In the genomic region with DNA sequence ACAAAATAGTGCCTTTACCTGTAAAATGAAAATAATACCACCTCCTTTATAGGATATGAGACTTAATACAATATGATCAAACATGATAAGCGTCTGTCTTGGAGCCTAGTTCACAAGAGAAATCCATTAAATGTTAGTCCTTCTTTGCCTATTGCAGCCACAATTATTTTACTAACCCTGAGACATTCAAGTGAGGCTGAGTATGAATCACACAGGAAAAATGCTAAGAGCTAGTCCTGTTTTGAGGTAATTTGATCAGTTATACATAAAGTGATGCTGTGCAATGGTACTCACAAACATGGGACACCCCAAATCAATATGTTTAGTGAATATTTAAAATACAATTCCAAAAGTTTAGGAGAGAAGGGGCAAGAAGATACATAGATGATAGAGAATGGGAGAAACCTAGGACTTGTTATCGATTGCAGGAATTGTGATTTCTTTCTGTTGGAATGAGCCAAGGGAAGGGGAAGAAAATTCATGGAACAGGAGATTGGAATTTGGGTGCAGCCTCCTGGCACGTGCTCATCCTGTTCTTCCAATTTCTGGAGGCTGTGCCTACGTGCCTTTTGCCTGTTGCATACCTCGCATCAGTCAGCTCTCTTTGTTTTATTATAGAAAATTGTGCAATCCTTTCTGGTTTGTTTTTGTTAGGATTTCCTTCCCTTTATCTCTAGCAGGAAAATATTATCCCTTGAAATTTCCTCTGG, we compare ENCODE assay signal across 12 cellular contexts. TPM values are rescaled to one million over a fixed set of nuclear protein-coding genes. Genes with fewer than 3 reads are reported as not detected.
DNase-seq lines count a peak whose midpoint lies in the region; ATAC-seq, FAIRE-seq and TF ChIP-seq lines count a peak whose summit lies in the region.
"Had no signal": no experiment of that assay in that cellular context is flagged by ENCODE, and none has a peak within 500 bp of the region (broad histone marks: within the 10 kb centered on the region; RNA-seq: fewer than 3 reads in every experiment).

No MANE protein-coding gene starts in this region.

- H2AFZ ChIP-seq in K562 (ENCODE audit: low read depth, low read length) = no peak overlapping the region
- H2AFZ ChIP-seq: neural progenitor cell had no signal

- FAIRE-seq in K562 (lab: Jason Lieb, UNC) = no peak
- FAIRE-seq: GM12878 had no signal

- H3K9me3 ChIP-seq in K562 (replicated peaks; ENCODE audit: control insufficient read depth, insufficient read depth, low read depth, low read length) = no peaks in the 10 kb centered on the region

- ATAC-seq in K562 = no peak
- ATAC-seq in left lobe of liver = peak; percentile 53
- ATAC-seq in GM21423 (IDR thresholded peaks at IDR 0.05; ENCODE audit: unreplicated experiment) = no peak
- ATAC-seq: GM12878 had no signal

- 0% methylated on average over 5 of the region's 5 CpGs for WGBS in K562 (ENCODE audit: insufficient coverage, low coverage, missing lambda C conversion rate)

- no peaks in the 10 kb centered on the region for H4K20me1 ChIP-seq in K562 (replicated peaks; ENCODE audit: control insufficient read depth, insufficient read depth, low read length)

- in situ Hi-C loops in K562 (cut with MboI) = no loop called here

- no peaks in the 10 kb centered on the region for H3K79me2 ChIP-seq in K562 (ENCODE audit: control insufficient read depth, insufficient read depth, low read length)

- DNase-seq in AG04449 (ENCODE audit: low read depth, low spot score) (peak; percentile 59), HT-29 (ENCODE audit: low spot score) (peak; percentile 11), K562 (ENCODE audit: extremely low read depth in 1 of 4, low spot score in 3 of 4) (no peak), left lobe of liver (ENCODE audit: low spot score) (no peak), NCI-H2081 treated with DMSO at 0.1 percent for 48 hours (lab: John Stamatoyannopoulos, UW) (no peak), 8988T (no peak)
- no peak for DNase-seq in central memory CD4-positive, alpha-beta T cell
- DNase-seq: C1 segment of cervical spinal cord, transverse colon had no signal

- no peak overlapping the region for H3K4me3 ChIP-seq in AG04449 (ENCODE audit: low read depth, low read length)
- H3K4me3 ChIP-seq in K562 = no peak overlapping the region
- H3K4me3 ChIP-seq: GM12878, neural progenitor cell, transverse colon had no signal

- no peaks in the 10 kb centered on the region for H3K36me3 ChIP-seq in K562 (ENCODE audit: control insufficient read depth, insufficient read depth, low read length)
- H3K36me3 ChIP-seq: neural progenitor cell, transverse colon had no signal

- TF ChIP-seq EP300 in K562 (IDR thresholded peaks at IDR 0.05; ENCODE audit: low read length) = no peak

- TF ChIP-seq POLR2A in K562 (conservative IDR thresholded peaks at IDR 0.05) = no peak

- H3K27me3 ChIP-seq in K562 (ENCODE audit: control insufficient read depth in 2 of 2, insufficient read depth in 2 of 2, low read length in 2 of 2) = no peaks in the 10 kb centered on the region
- H3K27me3 ChIP-seq: neural progenitor cell, transverse colon had no signal

- CTCF ChIA-PET in AG04449 (lab: Yijun Ruan, JAX) = interaction anchor here (1.1 to 1.3 kb wide), 2 partner anchors 16 to 117 kb away, joined by 3 read pairs; no protein-coding TSS in a partner anchor
- CTCF ChIA-PET in K562 (lab: Yijun Ruan, JAX; ENCODE audit: low intra/inter-chr PET ratio) = no interaction called here

- TF ChIP-seq CTCF in AG04449 (IDR thresholded peaks at IDR 0.05; ENCODE audit: insufficient read depth, low read length, missing control alignments) (no peak), K562 (IDR thresholded peaks at IDR 0.05 in 2 of 3, conservative IDR thresholded peaks at IDR 0.05 in 1 of 3; ENCODE audit: insufficient read depth in 2 of 3, low read depth in 1 of 3, low read length in 3 of 3) (no peak)

- no TSS peak for BruUV-seq in K562 (replicated peaks; lab: Mats Ljungman, UMichigan)

- H3K27ac ChIP-seq in K562 (ENCODE audit: extremely low read depth, low read depth, low read length) = no peak overlapping the region
- H3K27ac ChIP-seq: neural progenitor cell, transverse colon had no signal

- no peak overlapping the region for H3K9ac ChIP-seq in K562 (ENCODE audit: insufficient read depth in 1 of 2, low read depth in 2 of 2, low read length in 2 of 2)
- H3K9ac ChIP-seq: neural progenitor cell had no signal

- intact Hi-C loops in K562 (cut with micrococcal nuclease) = no loop called here

- H3K4me1 ChIP-seq in K562 (replicated peaks in 1 of 2; ENCODE audit: control insufficient read depth in 2 of 2, insufficient read depth in 2 of 2, low read length in 2 of 2) = no peaks in the 10 kb centered on the region; a peak in 1 of 5 replicates
- H3K4me1 ChIP-seq: neural progenitor cell had no signal

- no peak overlapping the region for H3K4me2 ChIP-seq in K562 (ENCODE audit: insufficient read depth, low read length)
- H3K4me2 ChIP-seq: neural progenitor cell had no signal

- H3K9me1 ChIP-seq in K562 (ENCODE audit: control insufficient read depth, insufficient read depth, low read length) = no peaks in the 10 kb centered on the region

- no peak for TF ChIP-seq RAD21 in K562 (CRISPR knock-in tag; conservative IDR thresholded peaks at IDR 0.05 in 1 of 2, IDR thresholded peaks at IDR 0.05 in 1 of 2)

- POLR2A ChIA-PET in AG04449 (lab: Yijun Ruan, JAX) = interaction anchor here (0.5 to 2.2 kb wide), 3 partner anchors 40 to 56 kb away, joined by 3 to 9 read pairs (median 3); a partner anchor contains a TSS
- POLR2A ChIA-PET in K562 (lab: Yijun Ruan, JAX) = no interaction called here

TF ChIP-seq in K562, 482 proteins besides CTCF, POLR2A, EP300 and RAD21:
- TF ChIP-seq CEBPG (CRISPR knock-in tag; IDR thresholded peaks at IDR 0.05) = no peak
- 0 out of 4 replicates have a peak, but pooled peaks have one; percentile 28 to 37 for TF ChIP-seq CEBPG (tag; conservative IDR thresholded peaks at IDR 0.05 in 1 of 2, IDR thresholded peaks at IDR 0.05 in 1 of 2)
- peak; percentile 58 for TF ChIP-seq CEBPB (tag; IDR thresholded peaks at IDR 0.05)
- TF ChIP-seq POLR2H (tag; IDR thresholded peaks at IDR 0.05; ENCODE audit: low read depth) = no peak

RNA-seq across cellular contexts. Expression of a gene that starts 39.9 kb away (rescaled TPM):
- total RNA-seq in HT-29 (2014; rRNA removed; shearing (Covaris generic)) = 13.2 and 17.8 TPM in 2 replicates
- total RNA-seq in K562 (2011; cell fraction: chromatin; rRNA removed; ENCODE audit: low replicate concordance) = 67.5 and 174 TPM in 2 replicates
- 37.7 and 46.3 TPM in 2 replicates for total RNA-seq in K562 (2011; cell fraction: nucleolus; rRNA removed)
- 49.6 and 62.1 TPM in 2 replicates for total RNA-seq in K562 (2011; cell fraction: nucleoplasm; rRNA removed)
- total RNA-seq in K562 (2014; rRNA removed) (23.6 and 24.6 TPM in 2 replicates), K562 (2014; rRNA removed; fragmentation: Illumina TruSeq; extraction: Trizol) (51.7 and 57.7 TPM in 2 replicates), K562 (2015; rRNA removed; fragmentation: Illumina TruSeq; extraction: Trizol) (33.4 and 36.7 TPM in 2 replicates), K562 (2021) (53.6 and 58.5 TPM in 2 replicates), left lobe of liver (27.0 TPM)
- polyA plus RNA-seq in K562 (2011; rRNA removed) (33.3 and 41.2 TPM in 2 replicates), K562 (2014; fragmentation: Illumina TruSeq; extraction: Trizol) (23.3 and 28.6 TPM in 2 replicates), K562 (2014; fragmentation: Nextera tagmentation; extraction: Ambion mirVana) (10 to 100 TPM; 10.6 to 12.6 TPM), K562 (2014; rRNA removed) (14.6 and 15.9 TPM in 2 replicates)
- polyA plus RNA-seq in K562 (2011; cell fraction: cytosol; rRNA removed) = 10.2 and 19.7 TPM in 2 replicates
- 24.4 and 26.5 TPM in 2 replicates for polyA plus RNA-seq in K562 (2011; cell fraction: nucleus; rRNA removed)
- 23.8 and 26.4 TPM in 2 replicates for polyA plus RNA-seq in K562 (2012)
- polyA minus RNA-seq in K562 (2011; rRNA and poly(A)+ RNA removed) = 266 and 267 TPM in 2 replicates
- polyA minus RNA-seq in K562 (2011; cell fraction: cytosol; rRNA and poly(A)+ RNA removed) = 47.3 and 68.3 TPM in 2 replicates
- polyA minus RNA-seq in K562 (2011; cell fraction: nucleus; rRNA and poly(A)+ RNA removed) = 42.0 and 79.6 TPM in 2 replicates

Comparison
In these comparisons a context has a peak if more than half of its experiments do, and no peak if none do; other contexts are left out.
1. DNase-seq: peak in AG04449 (single experiment) and HT-29 (single experiment); none in K562 (0 of 4), left lobe of liver (single experiment), NCI-H2081 treated with DMSO at 0.1 percent for 48 hours (single experiment), 8988T (single experiment) and central memory CD4-positive, alpha-beta T cell (single experiment).